In the genomic region with DNA sequence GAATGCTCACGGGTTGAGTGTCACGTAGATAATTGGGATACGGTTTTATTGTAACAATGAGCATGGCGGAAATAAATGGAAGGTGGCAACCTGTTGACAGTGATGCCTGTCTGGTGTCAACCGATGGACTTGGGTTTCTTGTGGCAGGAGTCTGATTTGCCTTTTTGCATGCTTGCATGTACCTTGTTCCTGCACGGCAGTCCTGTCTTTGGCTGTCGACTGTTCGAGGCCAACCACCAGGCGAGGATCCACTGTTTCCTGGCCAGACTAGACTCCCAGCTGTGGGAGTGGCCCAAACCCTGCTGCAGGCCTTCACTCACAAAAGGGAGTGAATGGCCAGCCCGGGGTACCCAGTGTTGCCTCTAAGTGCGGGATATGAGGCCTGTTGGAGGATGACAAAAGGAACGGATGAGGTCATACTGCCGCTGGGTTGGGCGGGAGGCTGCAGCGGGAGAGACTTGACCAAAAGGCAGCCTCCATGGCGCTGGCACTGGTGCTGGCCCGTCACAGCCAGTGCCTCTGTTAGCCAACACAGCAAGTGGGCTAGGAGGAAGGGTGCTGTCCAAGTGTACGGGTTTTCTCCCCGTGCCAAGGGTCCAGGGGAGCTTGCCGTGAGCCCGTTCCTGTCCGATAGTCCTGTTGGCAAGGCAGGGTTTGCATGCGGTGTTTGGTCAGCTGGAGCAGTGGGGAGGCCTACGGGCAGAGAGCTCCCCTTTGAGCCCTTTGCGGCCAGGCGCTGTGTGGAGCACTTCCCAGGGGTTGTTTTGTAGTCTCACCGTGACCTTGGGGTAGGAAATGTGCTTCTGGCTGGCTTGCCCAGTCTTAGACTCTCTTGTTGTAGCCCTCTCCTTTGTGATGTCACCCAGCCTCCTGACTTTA, we compare ENCODE assay signal across 8 cellular contexts. TPM values are rescaled to one million over a fixed set of nuclear protein-coding genes. Genes with fewer than 3 reads are reported as not detected.
A peak's percentile ranks its signal among the peaks of the same experiment; 100 is the strongest.
DNase-seq lines count a peak whose midpoint lies in the region; ATAC-seq and TF ChIP-seq lines count a peak whose summit lies in the region.

No MANE protein-coding gene starts in this region.

- H3K4me3 ChIP-seq in adrenal gland: peak overlapping the region in 3 of 4 donors; percentile 62 to 81 (median 79)

- H3K27ac ChIP-seq in adrenal gland: peak overlapping the region; percentile 60 to 96 (median 86)

- H3K27ac Mint-ChIP-seq in T-helper 1 cell treated with Interleukin-12 subunit alpha and Interleukin-12 subunit beta and Interleukin-4 antibody, amounts not matched to agents 30 μg/mL and 1 μg/mL, for 36 hours: peak overlapping the region; percentile 79

- DNase-seq in T-helper 1 cell (no peak), NCI-H2029 treated with DMSO at 0.1 percent for 48 hours (lab: John Stamatoyannopoulos, UW) (peak; percentile 42), adrenal gland (peak in 6 of 7 donors; percentile 46 to 68 (median 54)), hepatic stellate cell (ENCODE audit: low spot score) (peak; percentile 57), renal cortical epithelial cell (ENCODE audit: low read depth) (peak; percentile 30)

- H3K9me3 ChIP-seq in adrenal gland (replicated peaks in 1 of 3): no peaks in the 10 kb centered on the region

- no peaks in the 10 kb centered on the region for H3K27me3 Mint-ChIP-seq in T-helper 1 cell treated with Interleukin-12 subunit alpha and Interleukin-12 subunit beta and Interleukin-4 antibody, amounts not matched to agents 30 μg/mL and 1 μg/mL, for 36 hours (ENCODE audit: low read depth)

- TF ChIP-seq CTCF in adrenal gland (IDR thresholded peaks at IDR 0.05): no peak

- no peak for TF ChIP-seq POLR2A in adrenal gland (IDR thresholded peaks at IDR 0.05)

- no peak for ATAC-seq in HG02610 (IDR thresholded peaks at IDR 0.05; ENCODE audit: unreplicated experiment)
- no peak for ATAC-seq in GM19324 (IDR thresholded peaks at IDR 0.05; ENCODE audit: low FRiP score, unreplicated experiment)

- H3K27me3 ChIP-seq in adrenal gland: no peaks in the 10 kb centered on the region

- peaks cover 35% of the 10 kb centered on the region for H3K4me1 Mint-ChIP-seq in T-helper 1 cell treated with Interleukin-12 subunit alpha and Interleukin-12 subunit beta and Interleukin-4 antibody, amounts not matched to agents 30 μg/mL and 1 μg/mL, for 36 hours (ENCODE audit: low read depth)

- H3K4me3 Mint-ChIP-seq in T-helper 1 cell treated with Interleukin-12 subunit alpha and Interleukin-12 subunit beta and Interleukin-4 antibody, amounts not matched to agents 30 μg/mL and 1 μg/mL, for 36 hours: peak overlapping the region; percentile 81

- WGBS in adrenal gland, 4 donors: 9 to 21% (median 19%) methylated on average over 7 to 27 of the region's 27 CpGs

- no peaks in the 10 kb centered on the region for H3K9me3 Mint-ChIP-seq in T-helper 1 cell treated with Interleukin-12 subunit alpha and Interleukin-12 subunit beta and Interleukin-4 antibody, amounts not matched to agents 30 μg/mL and 1 μg/mL, for 36 hours

- H3K36me3 ChIP-seq in adrenal gland (replicated peaks in 1 of 2): peaks cover 0 to 5% of the 10 kb centered on the region in 2 donors

- H3K4me1 ChIP-seq in adrenal gland (replicated peaks in 1 of 2): peaks cover 11 to 46% of the 10 kb centered on the region in 2 donors

- H3K36me3 Mint-ChIP-seq in T-helper 1 cell treated with Interleukin-12 subunit alpha and Interleukin-12 subunit beta and Interleukin-4 antibody, amounts not matched to agents 30 μg/mL and 1 μg/mL, for 36 hours (ENCODE audit: low read depth): peaks cover 7% of the 10 kb centered on the region

- intact Hi-C loops in adrenal gland (cut with DNase I): loop anchor here in 1 of 2 donors (10.0 kb wide), 1 partner anchor 106 kb away; no protein-coding TSS in a partner anchor

RNA-seq across cellular contexts. Expression of a gene that starts 1.0 kb away (rescaled TPM):
- 10 to 100 TPM in 7 of 8 donors, 1 to 10 TPM in 1; 7.2 to 32.2 (median 20.0) TPM for total RNA-seq in adrenal gland
- polyA plus RNA-seq in adrenal gland: 10 to 100 TPM; 16.3 to 31.0 (median 25.9) TPM
- 15.3 and 36.6 TPM in 2 replicates for total RNA-seq in renal cortical epithelial cell

RNA-seq across cellular contexts. Expression of a gene that starts 34.9 kb away (rescaled TPM):
- total RNA-seq in adrenal gland (100 to 1,000 TPM in 5 of 8 donors, 10 to 100 TPM in 3; 71.4 to 346 (median 130) TPM), renal cortical epithelial cell (173 and 360 TPM in 2 replicates)
- polyA plus RNA-seq in adrenal gland: 100 to 1,000 TPM in 1 of 3 donors, 10 to 100 TPM in 2; 63.3 to 128 (median 70.1) TPM

RNA-seq across cellular contexts. Expression of a gene that starts 36.0 kb away (rescaled TPM):
- total RNA-seq in adrenal gland (10 to 100 TPM; 43.5 to 90.3 (median 66.8) TPM), renal cortical epithelial cell (28.8 and 29.3 TPM in 2 replicates)
- polyA plus RNA-seq in adrenal gland: 100 to 1,000 TPM in 2 of 3 donors, 10 to 100 TPM in 1; 22.4 to 283 (median 168) TPM

RNA-seq across cellular contexts. Expression of a gene that starts 50.6 kb away (rescaled TPM):
- 10 to 100 TPM; 20.0 to 65.6 (median 36.1) TPM for total RNA-seq in adrenal gland
- 100 to 1,000 TPM in 1 of 3 donors, 10 to 100 TPM in 2; 15.5 to 109 (median 59.3) TPM for polyA plus RNA-seq in adrenal gland
- 2.6 and 35.3 TPM in 2 replicates for total RNA-seq in renal cortical epithelial cell

Comparison
In these comparisons a context has a peak if more than half of its experiments do, and no peak if none do; other contexts are left out.
1. DNase-seq: peak in NCI-H2029 treated with DMSO at 0.1 percent for 48 hours (single experiment), adrenal gland (6 of 7), hepatic stellate cell (single experiment) and renal cortical epithelial cell (single experiment); none in T-helper 1 cell (0 of 5).